8 cellular contexts compared by ENCODE assay signal in genomic region chr5:149732500-149733128, GRCh38. TPM values are rescaled to one million over a fixed set of nuclear protein-coding genes. Genes with fewer than 3 reads are reported as not detected.
DNase-seq lines count a peak whose midpoint lies in the region; ATAC-seq and TF ChIP-seq lines count a peak whose summit lies in the region.

No MANE protein-coding gene starts in this region.

- no peaks in the 10 kb centered on the region for H3K9me3 ChIP-seq in left lung
- H3K9me3 ChIP-seq in thyroid gland: no peaks in the 10 kb centered on the region

- no peak for DNase-seq in activated CD4-positive, alpha-beta T cell treated with anti-CD3 and anti-CD28 coated beads, Interleukin-2, amount 10 ng/mL, durations not matched to agents 24 days and 14 days
- no peak for DNase-seq in activated CD4-positive, alpha-beta T cell treated with anti-CD3 and anti-CD28 coated beads, Interleukin-2, amount 50 U/mL, for 48 hours
- DNase-seq in left lung (no peak), thyroid gland (peak; percentile 3 to 10), NCI-H2227 (lab: John Stamatoyannopoulos, UW; ENCODE audit: unreplicated experiment) (no peak)

- no peaks in the 10 kb centered on the region for H3K9me3 Mint-ChIP-seq in activated CD4-positive, alpha-beta T cell treated with anti-CD3 and anti-CD28 coated beads, Interleukin-2, amount 10 ng/mL, durations not matched to agents 24 days and 14 days
- H3K9me3 Mint-ChIP-seq in brain: peaks cover 0 to 9% (median 0%) of the 10 kb centered on the region in 5 experiments

- H3K36me3 ChIP-seq in left lung (no peaks in the 10 kb centered on the region), thyroid gland (no peaks in the 10 kb centered on the region)

- intact Hi-C loops in activated CD4-positive, alpha-beta T cell treated with anti-CD3 and anti-CD28 coated beads, Interleukin-2, amount 10 ng/mL, durations not matched to agents 24 days and 14 days (cut with micrococcal nuclease): loop anchor here (5.0 to 10.0 kb wide), 2 partner anchors 80 to 1522 kb away; partner anchors contain the start of gene GM2A
- intact Hi-C loops in left lung (cut with DNase I): loop anchor here in 1 of 2 donors (10.0 kb wide), 1 partner anchor 82 kb away; no protein-coding TSS in a partner anchor
- intact Hi-C loops in thyroid gland (cut with DNase I): no loop called here

- H3K27ac ChIP-seq in left lung: no peak overlapping the region
- no peak overlapping the region for H3K27ac ChIP-seq in thyroid gland

- H3K36me3 Mint-ChIP-seq in activated CD4-positive, alpha-beta T cell treated with anti-CD3 and anti-CD28 coated beads, Interleukin-2, amount 10 ng/mL, durations not matched to agents 24 days and 14 days (ENCODE audit: low read depth): no peaks in the 10 kb centered on the region
- no peaks in the 10 kb centered on the region for H3K36me3 Mint-ChIP-seq in brain

- 43 to 48% methylated on average over 11 of the region's 11 CpGs for WGBS in thyroid gland, 2 donors

- H3K27ac Mint-ChIP-seq in activated CD4-positive, alpha-beta T cell treated with anti-CD3 and anti-CD28 coated beads, Interleukin-2, amount 10 ng/mL, durations not matched to agents 24 days and 14 days: no peak overlapping the region
- H3K27ac Mint-ChIP-seq in brain: peak overlapping the region in 4 of 5 experiments; percentile 16 to 87 (median 72)

- H3K4me1 ChIP-seq in left lung (peaks cover 0 to 33% of the 10 kb centered on the region in 2 donors), thyroid gland (peaks cover 0 to 10% of the 10 kb centered on the region in 2 donors)

- peak overlapping the region; percentile 87 for H3K4me3 Mint-ChIP-seq in activated CD4-positive, alpha-beta T cell treated with anti-CD3 and anti-CD28 coated beads, Interleukin-2, amount 10 ng/mL, durations not matched to agents 24 days and 14 days
- peak overlapping the region; percentile 83 to 92 (median 86) for H3K4me3 Mint-ChIP-seq in brain

- peaks cover 10% of the 10 kb centered on the region for H3K27me3 Mint-ChIP-seq in activated CD4-positive, alpha-beta T cell treated with anti-CD3 and anti-CD28 coated beads, Interleukin-2, amount 10 ng/mL, durations not matched to agents 24 days and 14 days
- peaks cover 74% of the 10 kb centered on the region for H3K27me3 Mint-ChIP-seq in brain

- H3K27me3 ChIP-seq in left lung (peaks cover 0 to 31% of the 10 kb centered on the region in 2 donors), thyroid gland (no peaks in the 10 kb centered on the region)

- no peak for TF ChIP-seq CTCF in brain (conservative IDR thresholded peaks at IDR 0.05)
- TF ChIP-seq CTCF in left lung (IDR thresholded peaks at IDR 0.05): no peak
- TF ChIP-seq CTCF in thyroid gland (IDR thresholded peaks at IDR 0.05): no peak

- no peak for TF ChIP-seq POLR2A in thyroid gland (IDR thresholded peaks at IDR 0.05)

- H3K4me3 ChIP-seq in left lung (peak overlapping the region; percentile 84 to 92), thyroid gland (replicated peaks in 1 of 3) (peak overlapping the region in 1 of 3 donors; percentile 78)

- H3K4me1 Mint-ChIP-seq in activated CD4-positive, alpha-beta T cell treated with anti-CD3 and anti-CD28 coated beads, Interleukin-2, amount 10 ng/mL, durations not matched to agents 24 days and 14 days: peaks cover 7% of the 10 kb centered on the region
- H3K4me1 Mint-ChIP-seq in brain: peaks cover 25% of the 10 kb centered on the region

- ATAC-seq in left lung (no peak), GM19328 (IDR thresholded peaks at IDR 0.05; ENCODE audit: unreplicated experiment) (no peak), GM18868 (IDR thresholded peaks at IDR 0.05; ENCODE audit: unreplicated experiment) (no peak)

RNA-seq across cellular contexts. Expression of gene PPARGC1B, which starts 2.5 kb away (rescaled TPM):
- total RNA-seq in activated CD4-positive, alpha-beta T cell treated with anti-CD3 and anti-CD28 coated beads, Interleukin-2, amount 10 ng/mL, durations not matched to agents 24 days and 14 days: 10.5 and 10.6 TPM in 2 replicates
- 0.41 TPM for polyA plus RNA-seq in brain (ENCODE audit: insufficient read depth, low read depth, low replicate concordance)
- total RNA-seq in left lung (1 to 10 TPM; 3.6 to 7.3 TPM), thyroid gland (1 to 10 TPM in 1 of 4 donors, under 1 TPM in 3; 0.63 to 1.3 (median 0.89) TPM)

Comparison
In these comparisons a context has a peak if more than half of its experiments do, and no peak if none do; other contexts are left out.
1. DNase-seq: peak in thyroid gland (2 of 2); none in activated CD4-positive, alpha-beta T cell treated with anti-CD3 and anti-CD28 coated beads, Interleukin-2, amount 10 ng/mL, durations not matched to agents 24 days and 14 days (single experiment), activated CD4-positive, alpha-beta T cell treated with anti-CD3 and anti-CD28 coated beads, Interleukin-2, amount 50 U/mL, for 48 hours (0 of 2), left lung (0 of 2) and NCI-H2227 (single experiment).